8 cellular contexts compared by ENCODE assay signal in the genomic region with DNA sequence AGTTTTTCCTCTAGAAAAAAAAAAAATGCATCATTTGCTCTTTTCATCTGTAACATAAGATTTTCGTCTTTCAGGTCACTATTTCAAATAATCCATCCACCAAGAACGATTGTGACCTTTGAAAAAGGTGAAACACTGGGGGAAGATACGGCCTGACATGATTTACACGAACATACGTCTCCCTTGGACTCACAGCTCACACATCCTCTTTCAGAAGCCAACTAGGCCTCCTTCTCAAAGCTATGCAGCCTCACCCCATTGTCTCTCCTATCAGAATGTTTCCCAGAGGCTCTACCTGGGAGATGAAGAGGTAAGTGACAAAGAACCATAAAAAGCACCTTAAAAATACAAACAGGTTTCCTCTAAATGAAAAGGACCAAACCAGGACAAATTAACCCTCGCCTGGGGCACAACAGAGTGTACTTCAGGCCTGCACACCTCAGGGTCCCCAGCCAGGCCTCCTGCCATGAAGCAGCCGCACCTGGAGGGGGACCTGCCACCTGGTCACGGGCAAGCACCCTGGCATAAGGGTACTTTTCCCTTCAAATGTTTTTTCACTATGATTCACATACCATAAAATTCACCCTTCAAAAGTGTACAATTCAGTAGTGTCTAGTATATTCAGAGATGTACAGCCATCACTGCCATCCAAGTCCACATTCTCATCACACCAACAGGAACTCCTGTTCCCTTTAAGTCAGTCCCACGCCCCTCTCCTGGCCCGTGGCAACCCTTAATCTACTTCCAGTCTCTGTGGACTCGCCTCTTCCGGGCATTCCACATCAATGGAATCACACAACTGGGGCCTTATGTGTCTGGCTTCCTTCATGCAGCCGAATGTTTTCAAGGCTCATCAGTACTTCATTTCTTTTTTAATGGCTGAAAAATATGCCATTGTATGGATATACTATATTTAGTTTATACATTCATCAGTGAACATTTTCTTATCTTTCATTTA. TPM values are rescaled to one million over a fixed set of nuclear protein-coding genes. Genes with fewer than 3 reads are reported as not detected.
A peak's percentile ranks its signal among the peaks of the same experiment; 100 is the strongest.
DNase-seq lines count a peak whose midpoint lies in the region; ATAC-seq and TF ChIP-seq lines count a peak whose summit lies in the region.

No MANE protein-coding gene starts in this region.

- H3K4me3 Mint-ChIP-seq in naive B cell (peak overlapping the region; percentile 28 to 79 (median 62)), endothelial cell (ENCODE audit: unreplicated experiment) (no peak overlapping the region)

- peak; percentile 3 for DNase-seq in COLO668 (lab: John Stamatoyannopoulos, UW; ENCODE audit: unreplicated experiment)
- DNase-seq in cardiac fibroblast (ENCODE audit: low read depth in 2 of 2) = peak; percentile 67 to 83
- DNase-seq in naive B cell = no peak
- DNase-seq in NCI-H82 treated with DMSO at 0.1 percent for 48 hours (lab: John Stamatoyannopoulos, UW; ENCODE audit: unreplicated experiment) = no peak
- DNase-seq in endothelial cell (ENCODE audit: low spot score) = no peak
- DNase-seq in DMS79 (lab: John Stamatoyannopoulos, UW) = no peak

- peaks cover 56 to 93% (median 78%) of the 10 kb centered on the region in 3 donors for H3K4me1 Mint-ChIP-seq in naive B cell
- H3K4me1 Mint-ChIP-seq in endothelial cell (ENCODE audit: unreplicated experiment) = peaks cover 12% of the 10 kb centered on the region

- H3K27me3 Mint-ChIP-seq in naive B cell (no peaks in the 10 kb centered on the region), endothelial cell (ENCODE audit: unreplicated experiment) (peaks cover 6% of the 10 kb centered on the region)

- no peaks in the 10 kb centered on the region for H3K9me3 Mint-ChIP-seq in naive B cell
- H3K9me3 Mint-ChIP-seq in endothelial cell (ENCODE audit: unreplicated experiment) = peaks cover 18% of the 10 kb centered on the region

- no peak overlapping the region for H3K4me3 ChIP-seq in cardiac fibroblast (replicated peaks in 1 of 2; ENCODE audit: low read depth in 2 of 2, low read length in 2 of 2)

- ATAC-seq in GM19463 (IDR thresholded peaks at IDR 0.05; ENCODE audit: unreplicated experiment) (peak; percentile 30), HG03565 (IDR thresholded peaks at IDR 0.05; ENCODE audit: unreplicated experiment) (peak; percentile 25), naive B cell (ENCODE audit: low read depth in 2 of 2) (peak; percentile 18 to 24)

- H3K36me3 Mint-ChIP-seq in naive B cell (peaks cover 0 to 6% of the 10 kb centered on the region in 2 donors), endothelial cell (ENCODE audit: low read depth, unreplicated experiment) (peaks cover 17% of the 10 kb centered on the region)

- no peak for TF ChIP-seq CTCF in cardiac fibroblast (IDR thresholded peaks at IDR 0.05; ENCODE audit: low read depth, low read length)
- TF ChIP-seq CTCF in endothelial cell (IDR thresholded peaks at IDR 0.05; ENCODE audit: unreplicated experiment) = no peak

- peak overlapping the region; percentile 80 to 95 (median 92) for H3K27ac Mint-ChIP-seq in naive B cell
- H3K27ac Mint-ChIP-seq in endothelial cell (ENCODE audit: unreplicated experiment) = no peak overlapping the region

RNA-seq across cellular contexts. Expression of a gene that starts 5.4 kb away (rescaled TPM):
- polyA plus RNA-seq in naive B cell (ENCODE audit: low read depth in 6 of 6) = 10 to 100 TPM in 4 of 6 donors, 1 to 10 TPM in 2; 4.5 to 34.3 (median 13.8) TPM
- total RNA-seq in endothelial cell (ENCODE audit: unreplicated experiment) = 8.1 TPM

RNA-seq across cellular contexts. Expression of a gene that starts 34.9 kb away (rescaled TPM):
- under 1 TPM in 4 of 6 donors, not detected in 2; 0.13 to 0.52 (median 0.33) TPM for polyA plus RNA-seq in naive B cell (ENCODE audit: low read depth in 6 of 6)
- total RNA-seq in endothelial cell (ENCODE audit: unreplicated experiment) = 0.44 TPM

Comparison
In these comparisons a context has a peak if more than half of its experiments do, and no peak if none do; other contexts are left out.
1. DNase-seq: peak in COLO668 (single experiment) and cardiac fibroblast (2 of 2); none in naive B cell (single experiment), NCI-H82 treated with DMSO at 0.1 percent for 48 hours (single experiment), endothelial cell (single experiment) and DMS79 (single experiment).
2. Peak in every context shown above with its lines, with median percentiles within 50 percentile points of each other: ATAC-seq.